In genomic region chr5:1007681-1008450, GRCh38 we compare ENCODE assay signal across 11 cellular contexts. TPM values are rescaled to one million over a fixed set of nuclear protein-coding genes. Genes with fewer than 3 reads are reported as not detected.
DNase-seq lines count a peak whose midpoint lies in the region; ATAC-seq, FAIRE-seq and TF ChIP-seq lines count a peak whose summit lies in the region.
"Had no signal": no experiment of that assay in that cellular context is flagged by ENCODE, and none has a peak within 500 bp of the region (broad histone marks: within the 10 kb centered on the region; RNA-seq: fewer than 3 reads in every experiment).

No MANE protein-coding gene starts in this region.

- peaks cover 17% of the 10 kb centered on the region for H4K20me1 ChIP-seq in neural progenitor cell (ENCODE audit: low read depth)

- no peak overlapping the region for H3K27ac Mint-ChIP-seq in CD4-positive, alpha-beta T cell
- H3K27ac Mint-ChIP-seq in chondrocyte (ENCODE audit: unreplicated experiment) (no peak overlapping the region), neural progenitor cell (no peak overlapping the region)

- TF ChIP-seq CTCF in CD4-positive, alpha-beta T cell (IDR thresholded peaks at IDR 0.05), result no peak
- TF ChIP-seq CTCF in chondrocyte (IDR thresholded peaks at IDR 0.05) (no peak), neural progenitor cell (IDR thresholded peaks at IDR 0.05) (no peak)

- H3K36me3 ChIP-seq in HUES6 (ENCODE audit: control insufficient read depth, insufficient read depth, low read length) (no peaks in the 10 kb centered on the region), neural progenitor cell (no peaks in the 10 kb centered on the region)
- H3K36me3 ChIP-seq: SJSA1 had no signal

- FAIRE-seq in H54 (lab: Jason Lieb, UNC), result no peak
- FAIRE-seq: G401.6 had no signal

- peaks cover 67% of the 10 kb centered on the region for H3K27me3 ChIP-seq in CD4-positive, alpha-beta T cell (ENCODE audit: control insufficient read depth, insufficient read depth, low read length)
- H3K27me3 ChIP-seq in HUES6 (ENCODE audit: control insufficient read depth, insufficient read depth, low read length), result peaks cover 72% of the 10 kb centered on the region
- peaks cover 92% of the 10 kb centered on the region for H3K27me3 ChIP-seq in neural progenitor cell

- peaks cover 28% of the 10 kb centered on the region for H3K4me1 Mint-ChIP-seq in CD4-positive, alpha-beta T cell (ENCODE audit: low read depth)
- H3K4me1 Mint-ChIP-seq in chondrocyte (ENCODE audit: low read depth) (peaks cover 14% of the 10 kb centered on the region), neural progenitor cell (peaks cover 28% of the 10 kb centered on the region)

- no peak for ATAC-seq in CD4-positive, alpha-beta T cell (ENCODE audit: poor library complexity)
- ATAC-seq in HG02840 (IDR thresholded peaks at IDR 0.05; ENCODE audit: low FRiP score, unreplicated experiment), result no peak

- no peak overlapping the region for H2AFZ ChIP-seq in neural progenitor cell (replicated peaks)

- no peaks in the 10 kb centered on the region for H3K9me3 Mint-ChIP-seq in CD4-positive, alpha-beta T cell
- H3K9me3 Mint-ChIP-seq in chondrocyte (ENCODE audit: low read depth) (no peaks in the 10 kb centered on the region), neural progenitor cell (no peaks in the 10 kb centered on the region)

- peak overlapping the region; percentile 82 for H3K4me3 Mint-ChIP-seq in CD4-positive, alpha-beta T cell
- H3K4me3 Mint-ChIP-seq in chondrocyte (ENCODE audit: unreplicated experiment) (peak overlapping the region; percentile 16), neural progenitor cell (peak overlapping the region; percentile 81)

- peaks cover 5% of the 10 kb centered on the region for H3F3A ChIP-seq in neural progenitor cell (ENCODE audit: low read depth)

- H3K79me2 ChIP-seq in neural progenitor cell (ENCODE audit: low read depth), result no peaks in the 10 kb centered on the region

- CTCF ChIA-PET in CD4-positive, alpha-beta T cell (lab: Charles Lee), result no interaction called here

- no peaks in the 10 kb centered on the region for H3K36me3 Mint-ChIP-seq in CD4-positive, alpha-beta T cell (ENCODE audit: low read depth)
- H3K36me3 Mint-ChIP-seq in chondrocyte (ENCODE audit: low read depth) (no peaks in the 10 kb centered on the region), neural progenitor cell (peaks cover 1% of the 10 kb centered on the region)

- POLR2A ChIA-PET in CD4-positive, alpha-beta T cell (lab: Charles Lee), result no interaction called here

- peaks cover 49% of the 10 kb centered on the region for H3K27me3 Mint-ChIP-seq in CD4-positive, alpha-beta T cell
- peaks cover 70% of the 10 kb centered on the region for H3K27me3 Mint-ChIP-seq in chondrocyte (ENCODE audit: low read depth)
- peaks cover 33% of the 10 kb centered on the region for H3K27me3 Mint-ChIP-seq in neural progenitor cell (ENCODE audit: insufficient read depth, low read depth)

- intact Hi-C loops in CD4-positive, alpha-beta T cell (cut with DNase I, micrococcal nuclease), result no loop called here

- 0 out of 2 replicates have a peak overlapping the region, but pooled peaks have one; percentile 53 for H3K4me3 ChIP-seq in HUES6 (ENCODE audit: low read depth, low read length)
- H3K4me3 ChIP-seq in neural progenitor cell, result no peak overlapping the region
- H3K4me3 ChIP-seq: SJSA1 had no signal

- H3K4me1 ChIP-seq in HUES6 (ENCODE audit: control insufficient read depth, insufficient read depth, low read length), result peaks cover 29% of the 10 kb centered on the region
- H3K4me1 ChIP-seq in neural progenitor cell, result peaks cover 8% of the 10 kb centered on the region

- no peak overlapping the region for H3K4me2 ChIP-seq in neural progenitor cell

- H3K9me3 ChIP-seq in CD4-positive, alpha-beta T cell (ENCODE audit: control insufficient read depth, low read length), result no peaks in the 10 kb centered on the region
- H3K9me3 ChIP-seq in HUES6 (ENCODE audit: control insufficient read depth, insufficient read depth, low read depth, low read length) (no peaks in the 10 kb centered on the region), neural progenitor cell (ENCODE audit: low read depth) (no peaks in the 10 kb centered on the region)

- peak in 1 of 10 experiments; percentile 33 for DNase-seq in CD4-positive, alpha-beta T cell
- DNase-seq in chondrocyte (ENCODE audit: low spot score) (peak; percentile 82), neural progenitor cell (ENCODE audit: low spot score) (no peak), Ammon's horn (ENCODE audit: low spot score) (no peak), H54 (ENCODE audit: insufficient read length, low spot score) (no peak), NCI-H2081 (lab: John Stamatoyannopoulos, UW) (no peak)
- DNase-seq: amniotic stem cell had no signal

- H3K27ac ChIP-seq in CD4-positive, alpha-beta T cell (ENCODE audit: low read depth, low read length), result no peak overlapping the region
- H3K27ac ChIP-seq in HUES6 (ENCODE audit: low read depth, low read length) (no peak overlapping the region), neural progenitor cell (no peak overlapping the region)
- H3K27ac ChIP-seq: SJSA1 had no signal

- H3K9ac ChIP-seq in HUES6 (ENCODE audit: low read length) (no peak overlapping the region), neural progenitor cell (no peak overlapping the region)

- TF ChIP-seq POLR2A in H54 (IDR thresholded peaks at IDR 0.05; ENCODE audit: low read depth, low read length), result no peak

RNA-seq across cellular contexts. Expression of gene NKD2, which starts 0.7 kb away (rescaled TPM):
- under 1 TPM; 0.17 to 0.30 TPM for total RNA-seq in CD4-positive, alpha-beta T cell
- total RNA-seq in chondrocyte, result not detected in 3 replicates
- total RNA-seq in neural progenitor cell (ENCODE audit: low replicate concordance), result 1.3 and 3.2 TPM in 2 replicates

Comparison
In these comparisons a context has a peak if more than half of its experiments do, and no peak if none do; other contexts are left out.
1. H3K4me3 Mint-ChIP-seq: peak in every context shown above with its lines; median percentile 82 in CD4-positive, alpha-beta T cell; 81 in neural progenitor cell; 16 in chondrocyte.